Comparison of ENCODE assay signal across 25 cellular contexts in genomic region chr9:16579872-16580432, GRCh38.
"Had no signal": no experiment of that assay in that cellular context is flagged by ENCODE, and none has a peak within 500 bp of the region (broad histone marks: within the 10 kb centered on the region; RNA-seq: fewer than 3 reads in every experiment).

No MANE protein-coding gene starts in this region.

- H3K36me3 ChIP-seq: cardiac muscle cell, thoracic aorta, upper lobe of right lung had no signal

- FAIRE-seq: endothelial cell of umbilical vein, islet of Langerhans had no signal

- H3K4me3 Mint-ChIP-seq: activated B cell treated with CpG ODN at 0.5 μM for 24 hours; activated CD4-positive, alpha-beta memory T cell treated with anti-CD3 and anti-CD28 coated beads for 36 hours; activated CD4-positive, alpha-beta T cell treated with anti-CD3 and anti-CD28 coated beads for 36 hours; activated naive CD8-positive, alpha-beta T cell treated with anti-CD3 and anti-CD28 coated beads for 36 hours; effector memory CD8-positive, alpha-beta T cell; neural crest cell had no signal

- ATAC-seq: activated CD4-positive, alpha-beta T cell treated with anti-CD3 and anti-CD28 coated beads for 36 hours; effector memory CD8-positive, alpha-beta T cell; esophagus mucosa; sciatic nerve; SK-N-SH treated with all-trans-retinoic acid at 6 μM for 48 hours; upper lobe of right lung had no signal

- H3K27ac ChIP-seq: cardiac muscle cell, thoracic aorta, upper lobe of right lung had no signal

- H3K36me3 Mint-ChIP-seq: activated CD4-positive, alpha-beta memory T cell treated with anti-CD3 and anti-CD28 coated beads for 36 hours; activated naive CD8-positive, alpha-beta T cell treated with anti-CD3 and anti-CD28 coated beads for 36 hours; naive B cell had no signal

- H3K27ac Mint-ChIP-seq: activated B cell treated with CpG ODN at 0.5 μM for 24 hours; activated CD4-positive, alpha-beta memory T cell treated with anti-CD3 and anti-CD28 coated beads for 36 hours; activated CD4-positive, alpha-beta T cell treated with anti-CD3 and anti-CD28 coated beads for 36 hours; activated naive CD8-positive, alpha-beta T cell treated with anti-CD3 and anti-CD28 coated beads for 36 hours; effector memory CD8-positive, alpha-beta T cell; naive B cell had no signal

- H3K27me3 Mint-ChIP-seq: activated B cell treated with CpG ODN at 0.5 μM for 24 hours; activated CD4-positive, alpha-beta memory T cell treated with anti-CD3 and anti-CD28 coated beads for 36 hours; activated CD4-positive, alpha-beta T cell treated with anti-CD3 and anti-CD28 coated beads for 36 hours; activated naive CD8-positive, alpha-beta T cell treated with anti-CD3 and anti-CD28 coated beads for 36 hours; effector memory CD8-positive, alpha-beta T cell; naive B cell had no signal

- H3K27me3 ChIP-seq: upper lobe of right lung had no signal

- DNase-seq: activated B cell treated with CpG ODN at 0.5 μM for 24 hours; activated CD4-positive, alpha-beta memory T cell treated with anti-CD3 and anti-CD28 coated beads for 36 hours; activated CD4-positive, alpha-beta T cell treated with anti-CD3 and anti-CD28 coated beads for 36 hours; activated naive CD4-positive, alpha-beta T cell treated with Interleukin-2 at 50 U/mL for 16 hours; activated naive CD8-positive, alpha-beta T cell treated with anti-CD3 and anti-CD28 coated beads for 36 hours; activated T-cell treated with anti-CD3 and anti-CD28 coated beads, Interleukin-2, amount 50 U/mL, for 48 hours; amygdala; effector memory CD8-positive, alpha-beta T cell; foreskin melanocyte; mesenchymal stem cell; naive B cell; occipital lobe; posterior cingulate gyrus; stimulated activated CD4-positive, alpha-beta T cell treated with anti-CD3 and anti-CD28 coated beads, Interleukin-4, amount 100 ng/mL, for 1 hour; stimulated activated naive CD4-positive, alpha-beta T cell; T-helper 9 cell; upper lobe of right lung had no signal

- H3K4me3 ChIP-seq: cardiac muscle cell, thoracic aorta, upper lobe of right lung had no signal

- H3K9me3 Mint-ChIP-seq: activated B cell treated with CpG ODN at 0.5 μM for 24 hours; activated CD4-positive, alpha-beta memory T cell treated with anti-CD3 and anti-CD28 coated beads for 36 hours; activated naive CD8-positive, alpha-beta T cell treated with anti-CD3 and anti-CD28 coated beads for 36 hours; neural crest cell had no signal

- H3K4me1 Mint-ChIP-seq: activated B cell treated with CpG ODN at 0.5 μM for 24 hours; activated CD4-positive, alpha-beta T cell treated with anti-CD3 and anti-CD28 coated beads for 36 hours; activated naive CD8-positive, alpha-beta T cell treated with anti-CD3 and anti-CD28 coated beads for 36 hours; naive B cell had no signal

- H3K9me3 ChIP-seq: thoracic aorta, upper lobe of right lung had no signal
